ENCODE assay signal across 12 cellular contexts in the genomic region with DNA sequence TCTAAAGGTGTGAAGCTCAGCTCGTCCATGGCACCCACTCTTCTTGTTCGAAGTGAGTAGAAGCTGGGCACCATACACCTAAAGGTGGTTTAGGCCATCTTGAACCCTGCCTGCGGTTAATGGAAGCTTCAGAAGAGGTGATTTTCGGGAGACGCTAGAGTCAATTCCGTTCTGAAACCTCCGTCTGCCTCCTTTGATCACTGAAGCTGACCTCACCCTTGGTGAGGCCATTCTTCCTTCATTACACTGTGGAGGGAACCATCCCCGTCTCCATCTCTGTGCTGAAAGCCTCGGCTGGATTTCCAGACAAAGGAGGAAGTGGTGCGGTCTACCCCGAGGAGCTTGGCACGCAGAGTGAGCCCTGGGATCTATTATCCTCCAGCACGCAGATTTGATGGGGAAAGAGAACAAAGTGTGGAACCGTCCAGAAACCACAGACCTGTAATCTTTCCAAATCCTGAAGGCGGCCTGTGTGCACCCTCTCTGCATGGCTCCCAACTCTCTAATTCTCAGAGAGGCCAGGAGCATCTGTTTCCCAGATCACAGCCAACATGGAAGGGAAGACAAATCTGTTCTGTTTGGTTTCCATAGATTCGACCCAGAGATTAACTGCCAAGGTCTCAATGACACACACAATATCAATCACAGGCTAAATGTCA. TPM values are rescaled to one million over a fixed set of nuclear protein-coding genes. Genes with fewer than 3 reads are reported as not detected.
A peak's percentile ranks its signal among the peaks of the same experiment; 100 is the strongest.
DNase-seq lines count a peak whose midpoint lies in the region; ATAC-seq and TF ChIP-seq lines count a peak whose summit lies in the region.
"Had no signal": no experiment of that assay in that cellular context is flagged by ENCODE, and none has a peak within 500 bp of the region (broad histone marks: within the 10 kb centered on the region; RNA-seq: fewer than 3 reads in every experiment).

No MANE protein-coding gene starts in this region.

- H3K9me3 ChIP-seq in osteoblast (ENCODE audit: low read depth, low read length), result no peaks in the 10 kb centered on the region

- no peaks in the 10 kb centered on the region; the same call in 1 of the 2 replicates for H3K27me3 Mint-ChIP-seq in WTC11 (ENCODE audit: low read depth)
- H3K27me3 Mint-ChIP-seq in stimulated activated naive B cell treated with anti-CD40 and anti-IgM and Interleukin-4, amounts not matched to agents 10 μg/mL and 1 μg/mL and 100 μg/mL, for 72 hours, result no peaks in the 10 kb centered on the region
- H3K27me3 Mint-ChIP-seq: T-helper 17 cell had no signal

- H3K36me3 ChIP-seq in osteoblast (ENCODE audit: insufficient read depth, low read length), result no peaks in the 10 kb centered on the region

- H3K36me3 Mint-ChIP-seq in stimulated activated effector memory CD8-positive, alpha-beta T cell treated with anti-CD3 and anti-CD28 coated beads, Interleukin-12 subunit alpha, Interleukin-12 subunit beta, amount 100 ng/mL, for 72 hours, result no peaks in the 10 kb centered on the region
- H3K36me3 Mint-ChIP-seq in WTC11, result no peaks in the 10 kb centered on the region
- H3K36me3 Mint-ChIP-seq in stimulated activated naive B cell treated with anti-CD40 and anti-IgM and Interleukin-4, amounts not matched to agents 10 μg/mL and 1 μg/mL and 100 μg/mL, for 72 hours, result no peaks in the 10 kb centered on the region

- CTCF ChIA-PET in WTC11 (lab: Charles Lee), result no interaction called here

- H3K27ac ChIP-seq in osteoblast (ENCODE audit: low read depth, low read length), result peak overlapping the region; percentile 32
- H3K27ac ChIP-seq: KMS-11 had no signal

- TF ChIP-seq CTCF in osteoblast (IDR thresholded peaks at IDR 0.05; ENCODE audit: extremely low read depth, low read depth, low read length) (no peak), WTC11 (IDR thresholded peaks at IDR 0.05) (no peak)

- no peaks in the 10 kb centered on the region for H3K9me3 Mint-ChIP-seq in stimulated activated effector memory CD8-positive, alpha-beta T cell treated with anti-CD3 and anti-CD28 coated beads, Interleukin-12 subunit alpha, Interleukin-12 subunit beta, amount 100 ng/mL, for 72 hours
- H3K9me3 Mint-ChIP-seq in WTC11, result no peaks in the 10 kb centered on the region
- peaks cover 0 to 2% of the 10 kb centered on the region in 2 donors for H3K9me3 Mint-ChIP-seq in stimulated activated naive B cell treated with anti-CD40 and anti-IgM and Interleukin-4, amounts not matched to agents 10 μg/mL and 1 μg/mL and 100 μg/mL, for 72 hours

- H3K27me3 ChIP-seq in osteoblast (ENCODE audit: insufficient read depth, low read length), result no peaks in the 10 kb centered on the region

- H3K27ac Mint-ChIP-seq in stimulated activated effector memory CD8-positive, alpha-beta T cell treated with anti-CD3 and anti-CD28 coated beads, Interleukin-12 subunit alpha, Interleukin-12 subunit beta, amount 100 ng/mL, for 72 hours, result no peak overlapping the region
- H3K27ac Mint-ChIP-seq in WTC11, result no peak overlapping the region
- H3K27ac Mint-ChIP-seq in stimulated activated naive B cell treated with anti-CD40 and anti-IgM and Interleukin-4, amounts not matched to agents 10 μg/mL and 1 μg/mL and 100 μg/mL, for 72 hours, result no peak overlapping the region
- H3K27ac Mint-ChIP-seq: T-helper 17 cell had no signal

- POLR2A ChIA-PET in WTC11 (lab: Charles Lee), result interaction anchor here (0.5 kb wide), 1 partner anchor 187 kb away, joined by 4 read pairs; no protein-coding TSS in a partner anchor

- no peaks in the 10 kb centered on the region for H3K79me2 ChIP-seq in osteoblast (ENCODE audit: insufficient read depth, low read length)

- H4K20me1 ChIP-seq in osteoblast (ENCODE audit: insufficient read depth, low read length), result no peaks in the 10 kb centered on the region

- H3K4me3 ChIP-seq in osteoblast (ENCODE audit: insufficient read depth, low read length), result no peak overlapping the region
- H3K4me3 ChIP-seq: smooth muscle cell had no signal

- no peaks in the 10 kb centered on the region for H3K4me1 ChIP-seq in osteoblast (ENCODE audit: insufficient read depth, low read length)

- DNase-seq in EH (ENCODE audit: low read depth) (peak; percentile 34), NCI-H69 (lab: John Stamatoyannopoulos, UW) (peak; percentile 46), cerebellum (ENCODE audit: low spot score) (peak; percentile 74), osteoblast (ENCODE audit: insufficient read length, low spot score, missing footprints) (peak; percentile 87), WTC11 (ENCODE audit: low spot score) (no peak)
- no peak for DNase-seq in stimulated activated effector memory CD8-positive, alpha-beta T cell treated with anti-CD3 and anti-CD28 coated beads, Interleukin-12 subunit alpha, Interleukin-12 subunit beta, amount 100 ng/mL, for 72 hours (ENCODE audit: low spot score in 2 of 2)
- DNase-seq in stimulated activated naive B cell treated with anti-CD40 and anti-IgM and Interleukin-4, amounts not matched to agents 10 μg/mL and 1 μg/mL and 100 μg/mL, for 72 hours, result no peak
- DNase-seq: NCI-H526 treated with DMSO at 0.1 percent for 48 hours, T-helper 17 cell had no signal

- no peaks in the 10 kb centered on the region for H3K4me1 Mint-ChIP-seq in stimulated activated effector memory CD8-positive, alpha-beta T cell treated with anti-CD3 and anti-CD28 coated beads, Interleukin-12 subunit alpha, Interleukin-12 subunit beta, amount 100 ng/mL, for 72 hours
- peaks cover 2% of the 10 kb centered on the region; the same call in 1 of the 2 replicates for H3K4me1 Mint-ChIP-seq in WTC11
- no peaks in the 10 kb centered on the region for H3K4me1 Mint-ChIP-seq in stimulated activated naive B cell treated with anti-CD40 and anti-IgM and Interleukin-4, amounts not matched to agents 10 μg/mL and 1 μg/mL and 100 μg/mL, for 72 hours

- peak overlapping the region; percentile 74 for H2AFZ ChIP-seq in osteoblast (ENCODE audit: low read length)

- peak overlapping the region; percentile 11 for H3K4me2 ChIP-seq in osteoblast (ENCODE audit: insufficient read depth, low read length)
- H3K4me2 ChIP-seq: KMS-11, smooth muscle cell had no signal

- H3K4me3 Mint-ChIP-seq in stimulated activated effector memory CD8-positive, alpha-beta T cell treated with anti-CD3 and anti-CD28 coated beads, Interleukin-12 subunit alpha, Interleukin-12 subunit beta, amount 100 ng/mL, for 72 hours, result no peak overlapping the region
- no peak overlapping the region for H3K4me3 Mint-ChIP-seq in WTC11
- no peak overlapping the region for H3K4me3 Mint-ChIP-seq in stimulated activated naive B cell treated with anti-CD40 and anti-IgM and Interleukin-4, amounts not matched to agents 10 μg/mL and 1 μg/mL and 100 μg/mL, for 72 hours
- H3K4me3 Mint-ChIP-seq: T-helper 17 cell had no signal

- ATAC-seq in GM19463 (IDR thresholded peaks at IDR 0.05; ENCODE audit: unreplicated experiment) (no peak), WTC11 (no peak)
- ATAC-seq in stimulated activated effector memory CD8-positive, alpha-beta T cell treated with anti-CD3 and anti-CD28 coated beads, Interleukin-12 subunit alpha, Interleukin-12 subunit beta, amount 100 ng/mL, for 72 hours, result no peak
- ATAC-seq in stimulated activated naive B cell treated with anti-CD40 and anti-IgM and Interleukin-4, amounts not matched to agents 10 μg/mL and 1 μg/mL and 100 μg/mL, for 72 hours (replicated peaks), result no peak
- ATAC-seq: T-helper 17 cell had no signal

TF ChIP-seq in WTC11, 78 proteins besides CTCF, POLR2A, EP300 and RAD21 (continues in another document):
- no peak for TF ChIP-seq GTF2I (CRISPR knock-in tag; conservative IDR thresholded peaks at IDR 0.05)
- TF ChIP-seq, protein P1, sequence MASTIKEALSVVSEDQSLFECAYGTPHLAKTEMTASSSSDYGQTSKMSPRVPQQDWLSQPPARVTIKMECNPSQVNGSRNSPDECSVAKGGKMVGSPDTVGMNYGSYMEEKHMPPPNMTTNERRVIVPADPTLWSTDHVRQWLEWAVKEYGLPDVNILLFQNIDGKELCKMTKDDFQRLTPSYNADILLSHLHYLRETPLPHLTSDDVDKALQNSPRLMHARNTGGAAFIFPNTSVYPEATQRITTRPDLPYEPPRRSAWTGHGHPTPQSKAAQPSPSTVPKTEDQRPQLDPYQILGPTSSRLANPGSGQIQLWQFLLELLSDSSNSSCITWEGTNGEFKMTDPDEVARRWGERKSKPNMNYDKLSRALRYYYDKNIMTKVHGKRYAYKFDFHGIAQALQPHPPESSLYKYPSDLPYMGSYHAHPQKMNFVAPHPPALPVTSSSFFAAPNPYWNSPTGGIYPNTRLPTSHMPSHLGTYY (CRISPR knock-in tag; IDR thresholded peaks at IDR 0.05), result no peak
- TF ChIP-seq PRRX2 (CRISPR knock-in tag; IDR thresholded peaks at IDR 0.05), result no peak
- no peak for TF ChIP-seq MYBL2 (CRISPR knock-in tag; IDR thresholded peaks at IDR 0.05)
- TF ChIP-seq, protein P2, sequence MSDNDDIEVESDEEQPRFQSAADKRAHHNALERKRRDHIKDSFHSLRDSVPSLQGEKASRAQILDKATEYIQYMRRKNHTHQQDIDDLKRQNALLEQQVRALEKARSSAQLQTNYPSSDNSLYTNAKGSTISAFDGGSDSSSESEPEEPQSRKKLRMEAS (CRISPR knock-in tag; IDR thresholded peaks at IDR 0.05), result no peak
- TF ChIP-seq ZNF232 (CRISPR knock-in tag; IDR thresholded peaks at IDR 0.05), result no peak
- TF ChIP-seq FOXK1 (CRISPR knock-in tag; IDR thresholded peaks at IDR 0.05), result no peak
- TF ChIP-seq, protein P3, sequence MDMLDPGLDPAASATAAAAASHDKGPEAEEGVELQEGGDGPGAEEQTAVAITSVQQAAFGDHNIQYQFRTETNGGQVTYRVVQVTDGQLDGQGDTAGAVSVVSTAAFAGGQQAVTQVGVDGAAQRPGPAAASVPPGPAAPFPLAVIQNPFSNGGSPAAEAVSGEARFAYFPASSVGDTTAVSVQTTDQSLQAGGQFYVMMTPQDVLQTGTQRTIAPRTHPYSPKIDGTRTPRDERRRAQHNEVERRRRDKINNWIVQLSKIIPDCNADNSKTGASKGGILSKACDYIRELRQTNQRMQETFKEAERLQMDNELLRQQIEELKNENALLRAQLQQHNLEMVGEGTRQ (CRISPR knock-in tag; IDR thresholded peaks at IDR 0.05), result no peak
- TF ChIP-seq, protein P4, sequence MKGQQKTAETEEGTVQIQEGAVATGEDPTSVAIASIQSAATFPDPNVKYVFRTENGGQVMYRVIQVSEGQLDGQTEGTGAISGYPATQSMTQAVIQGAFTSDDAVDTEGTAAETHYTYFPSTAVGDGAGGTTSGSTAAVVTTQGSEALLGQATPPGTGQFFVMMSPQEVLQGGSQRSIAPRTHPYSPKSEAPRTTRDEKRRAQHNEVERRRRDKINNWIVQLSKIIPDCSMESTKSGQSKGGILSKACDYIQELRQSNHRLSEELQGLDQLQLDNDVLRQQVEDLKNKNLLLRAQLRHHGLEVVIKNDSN (CRISPR knock-in tag; IDR thresholded peaks at IDR 0.05), result no peak

RNA-seq across cellular contexts. Expression of a gene that starts 49.1 kb away (rescaled TPM):
- total RNA-seq in cerebellum (67.5 TPM), osteoblast (30.6 and 31.5 TPM in 2 replicates), WTC11 (2021) (20.9 to 23.0 TPM (median 21.7 TPM) in 3 replicates)

Comparison
In these comparisons a context has a peak if more than half of its experiments do, and no peak if none do; other contexts are left out.
1. DNase-seq: peak in EH (single experiment), NCI-H69 (single experiment), cerebellum (single experiment) and osteoblast (single experiment); none in stimulated activated effector memory CD8-positive, alpha-beta T cell treated with anti-CD3 and anti-CD28 coated beads, Interleukin-12 subunit alpha, Interleukin-12 subunit beta, amount 100 ng/mL, for 72 hours (0 of 2), WTC11 (single experiment) and stimulated activated naive B cell treated with anti-CD40 and anti-IgM and Interleukin-4, amounts not matched to agents 10 μg/mL and 1 μg/mL and 100 μg/mL, for 72 hours (single experiment).